ENCODE assay signal across 13 cellular contexts in genomic region chr21:45320991-45321656, GRCh38. TPM values are rescaled to one million over a fixed set of nuclear protein-coding genes. Genes with fewer than 3 reads are reported as not detected.
DNase-seq lines count a peak whose midpoint lies in the region; ATAC-seq and TF ChIP-seq lines count a peak whose summit lies in the region.
"Had no signal": no experiment of that assay in that cellular context is flagged by ENCODE, and none has a peak within 500 bp of the region (broad histone marks: within the 10 kb centered on the region; RNA-seq: fewer than 3 reads in every experiment).

No MANE protein-coding gene starts in this region.

- H3K9me3 Mint-ChIP-seq in T-helper 2 cell treated with Interferon-gamma antibody and Interleukin-4, amounts not matched to agents 5 μg/mL and 100 μg/mL, for 36 hours = no peaks in the 10 kb centered on the region
- H3K9me3 Mint-ChIP-seq in glutamatergic neuron (ENCODE audit: unreplicated experiment) = peaks cover 4% of the 10 kb centered on the region
- H3K9me3 Mint-ChIP-seq: CD8-positive, alpha-beta memory T cell had no signal

- H3K4me1 Mint-ChIP-seq in T-helper 2 cell treated with Interferon-gamma antibody and Interleukin-4, amounts not matched to agents 5 μg/mL and 100 μg/mL, for 36 hours (ENCODE audit: low read depth) = no peaks in the 10 kb centered on the region
- peaks cover 7% of the 10 kb centered on the region for H3K4me1 Mint-ChIP-seq in glutamatergic neuron (ENCODE audit: low read depth, unreplicated experiment)

- H3K4me3 ChIP-seq in duodenal mucosa (ENCODE audit: low read depth in 1 of 2, low read length in 2 of 2) (no peak overlapping the region), muscle layer of colon (ENCODE audit: low read depth in 1 of 2, low read length in 2 of 2) (no peak overlapping the region)
- H3K4me3 ChIP-seq: pancreas had no signal

- H3K27ac ChIP-seq in duodenal mucosa (ENCODE audit: low read depth, low read length) (peak overlapping the region; percentile 75), muscle layer of colon (ENCODE audit: low read depth, low read length) (peak overlapping the region; percentile 9), substantia nigra (ENCODE audit: low read depth, low read length, poor library complexity, severe bottlenecking) (peak overlapping the region; percentile 21)
- H3K27ac ChIP-seq: KMS-11 had no signal

- H3K4me3 Mint-ChIP-seq in T-helper 2 cell treated with Interferon-gamma antibody and Interleukin-4, amounts not matched to agents 5 μg/mL and 100 μg/mL, for 36 hours = no peak overlapping the region
- no peak overlapping the region for H3K4me3 Mint-ChIP-seq in glutamatergic neuron (ENCODE audit: unreplicated experiment)
- H3K4me3 Mint-ChIP-seq: CD8-positive, alpha-beta memory T cell had no signal

- DNase-seq in M059J (ENCODE audit: low read depth) (peak; percentile 60), substantia nigra (lab: John Stamatoyannopoulos, UW) (no peak), dermis blood vessel endothelial cell (no peak), glutamatergic neuron (no peak)
- no peak for DNase-seq in T-helper 2 cell treated with Interferon-gamma antibody and Interleukin-4, amounts not matched to agents 5 μg/mL and 100 μg/mL, for 36 hours (ENCODE audit: low spot score)
- DNase-seq: CD8-positive, alpha-beta memory T cell; mesendoderm; stimulated activated CD4-positive, alpha-beta T cell treated with anti-CD3 and anti-CD28 coated beads, Interleukin-2, amount 100 ng/mL, for 48 hours had no signal

- H3K27ac Mint-ChIP-seq in T-helper 2 cell treated with Interferon-gamma antibody and Interleukin-4, amounts not matched to agents 5 μg/mL and 100 μg/mL, for 36 hours = no peak overlapping the region
- no peak overlapping the region for H3K27ac Mint-ChIP-seq in glutamatergic neuron (ENCODE audit: unreplicated experiment)

- H3K9me3 ChIP-seq in duodenal mucosa (ENCODE audit: control insufficient read depth in 1 of 2, low read length in 2 of 2) (no peaks in the 10 kb centered on the region), muscle layer of colon (ENCODE audit: low read length) (no peaks in the 10 kb centered on the region)
- H3K9me3 ChIP-seq: pancreas had no signal

- no peak for TF ChIP-seq CTCF in glutamatergic neuron (IDR thresholded peaks at IDR 0.05; ENCODE audit: partially characterized antibody, unreplicated experiment)

- H3K36me3 Mint-ChIP-seq in T-helper 2 cell treated with Interferon-gamma antibody and Interleukin-4, amounts not matched to agents 5 μg/mL and 100 μg/mL, for 36 hours (ENCODE audit: low read depth) = no peaks in the 10 kb centered on the region
- no peaks in the 10 kb centered on the region for H3K36me3 Mint-ChIP-seq in glutamatergic neuron (ENCODE audit: unreplicated experiment)
- H3K36me3 Mint-ChIP-seq: CD8-positive, alpha-beta memory T cell had no signal

- H3K27me3 ChIP-seq in duodenal mucosa (ENCODE audit: control insufficient read depth in 1 of 2, insufficient read depth in 2 of 2, low read length in 2 of 2) = peaks cover 0 to 4% of the 10 kb centered on the region in 2 donors
- H3K27me3 ChIP-seq in muscle layer of colon (ENCODE audit: control insufficient read depth in 1 of 2, insufficient read depth in 2 of 2, low read length in 2 of 2) = no peaks in the 10 kb centered on the region
- H3K27me3 ChIP-seq: pancreas had no signal

- H3K27me3 Mint-ChIP-seq in T-helper 2 cell treated with Interferon-gamma antibody and Interleukin-4, amounts not matched to agents 5 μg/mL and 100 μg/mL, for 36 hours (ENCODE audit: low read depth) = no peaks in the 10 kb centered on the region
- H3K27me3 Mint-ChIP-seq in glutamatergic neuron (ENCODE audit: unreplicated experiment) = no peaks in the 10 kb centered on the region

- H3K9ac ChIP-seq in duodenal mucosa (ENCODE audit: low read depth in 1 of 2, low read length in 2 of 2) (no peak overlapping the region), muscle layer of colon (ENCODE audit: low read length) (no peak overlapping the region)
- H3K9ac ChIP-seq: KMS-11 had no signal

- ATAC-seq in HG03108 (IDR thresholded peaks at IDR 0.05; ENCODE audit: unreplicated experiment) = no peak

- H3K36me3 ChIP-seq in duodenal mucosa (ENCODE audit: control insufficient read depth in 1 of 2, insufficient read depth in 2 of 2, low read length in 2 of 2) (no peaks in the 10 kb centered on the region), muscle layer of colon (ENCODE audit: insufficient read depth, low read length) (no peaks in the 10 kb centered on the region)
- H3K36me3 ChIP-seq: pancreas had no signal

- peaks cover 14 to 22% of the 10 kb centered on the region in 2 donors for H3K4me1 ChIP-seq in duodenal mucosa (ENCODE audit: control insufficient read depth in 1 of 2, insufficient read depth in 2 of 2, low read length in 2 of 2)
- peaks cover 33% of the 10 kb centered on the region for H3K4me1 ChIP-seq in muscle layer of colon (ENCODE audit: insufficient read depth, low read length)
- H3K4me1 ChIP-seq: pancreas had no signal

RNA-seq across cellular contexts. Expression of gene POFUT2, which starts 33.4 kb away (rescaled TPM):
- 65.7 and 81.8 TPM in 2 replicates for total RNA-seq in M059J (2014; rRNA removed; shearing (Covaris generic))
- total RNA-seq in dermis blood vessel endothelial cell = 19.4 and 31.0 TPM in 2 replicates
- 31.9 TPM for total RNA-seq in glutamatergic neuron (ENCODE audit: unreplicated experiment)

Comparison
In these comparisons a context has a peak if more than half of its experiments do, and no peak if none do; other contexts are left out.
1. H3K27ac ChIP-seq: peak in every context shown above with its lines; median percentile 75 in duodenal mucosa; 21 in substantia nigra; 9 in muscle layer of colon.